In genomic region chr1:207892764-207893163, GRCh38 we compare ENCODE assay signal across 33 cellular contexts. TPM values are rescaled to one million over a fixed set of nuclear protein-coding genes. Genes with fewer than 3 reads are reported as not detected.
A peak's percentile ranks its signal among the peaks of the same experiment; 100 is the strongest.
DNase-seq lines count a peak whose midpoint lies in the region; ATAC-seq, FAIRE-seq and TF ChIP-seq lines count a peak whose summit lies in the region.
"Had no signal": no experiment of that assay in that cellular context is flagged by ENCODE, and none has a peak within 500 bp of the region (broad histone marks: within the 10 kb centered on the region; RNA-seq: fewer than 3 reads in every experiment).

No MANE protein-coding gene starts in this region.

- no peaks in the 10 kb centered on the region for H3K9me3 Mint-ChIP-seq in activated naive CD8-positive, alpha-beta T cell treated with anti-CD3 and anti-CD28 coated beads for 36 hours
- H3K9me3 Mint-ChIP-seq: dendritic cell treated with granulocyte-macrophage colony-stimulating factor and Interleukin-4, amounts not matched to agents 40 ng/mL and 50 ng/mL, for 4 days; mesothelial cell of epicardium; naive thymus-derived CD4-positive, alpha-beta T cell; type B pancreatic cell had no signal

- H2AFZ ChIP-seq in K562 (ENCODE audit: low read depth, low read length): peak overlapping the region; percentile 47; the same call in 1 of the 2 replicates

- H3K27ac ChIP-seq in K562 (ENCODE audit: extremely low read depth, low read depth, low read length): no peak overlapping the region
- H3K27ac ChIP-seq in subcutaneous abdominal adipose tissue (ENCODE audit: low read depth, low read length): peak overlapping the region; percentile 2
- peak overlapping the region in 1 of 4 donors; percentile 32 for H3K27ac ChIP-seq in tibial nerve

- FAIRE-seq in K562 (lab: Jason Lieb, UNC): no peak
- FAIRE-seq: GM12892, HepG2, kidney had no signal

- H3K4me1 ChIP-seq in K562 (replicated peaks in 1 of 2; ENCODE audit: control insufficient read depth in 2 of 2, insufficient read depth in 2 of 2, low read length in 2 of 2) (peaks cover 0 to 5% of the 10 kb centered on the region in 2 experiments; a peak in 1 of 5 replicates), subcutaneous abdominal adipose tissue (ENCODE audit: control insufficient read depth in 5 of 5, insufficient read depth in 5 of 5, low read length in 5 of 5) (peaks cover 35 to 89% (median 65%) of the 10 kb centered on the region in 5 donors), tibial nerve (peaks cover 0 to 59% (median 26%) of the 10 kb centered on the region in 4 donors)

- no peak overlapping the region for H3K4me3 Mint-ChIP-seq in activated naive CD8-positive, alpha-beta T cell treated with anti-CD3 and anti-CD28 coated beads for 36 hours
- H3K4me3 Mint-ChIP-seq: activated CD8-positive, alpha-beta memory T cell treated with anti-CD3 and anti-CD28 coated beads, Interleukin-2, amount 10 ng/mL, durations not matched to agents 7 days and 5 days; CD14-positive monocyte; dendritic cell treated with granulocyte-macrophage colony-stimulating factor and Interleukin-4, amounts not matched to agents 40 ng/mL and 50 ng/mL, for 4 days; mesothelial cell of epicardium; naive thymus-derived CD4-positive, alpha-beta T cell; T-helper 17 cell; type B pancreatic cell had no signal

- H3K27ac Mint-ChIP-seq in activated naive CD8-positive, alpha-beta T cell treated with anti-CD3 and anti-CD28 coated beads for 36 hours: no peak overlapping the region
- H3K27ac Mint-ChIP-seq: activated CD8-positive, alpha-beta memory T cell treated with anti-CD3 and anti-CD28 coated beads, Interleukin-2, amount 10 ng/mL, durations not matched to agents 7 days and 5 days; CD14-positive monocyte; dendritic cell treated with granulocyte-macrophage colony-stimulating factor and Interleukin-4, amounts not matched to agents 40 ng/mL and 50 ng/mL, for 4 days; mesothelial cell of epicardium; naive thymus-derived CD4-positive, alpha-beta T cell; progenitor cell of endocrine pancreas; T-helper 17 cell; type B pancreatic cell had no signal

- H3K9me1 ChIP-seq in K562 (ENCODE audit: control insufficient read depth, insufficient read depth, low read length): no peaks in the 10 kb centered on the region

- H3K9me3 ChIP-seq in K562 (replicated peaks; ENCODE audit: control insufficient read depth, insufficient read depth, low read depth, low read length): no peaks in the 10 kb centered on the region
- H3K9me3 ChIP-seq in subcutaneous abdominal adipose tissue (ENCODE audit: control insufficient read depth in 5 of 5, low read length in 5 of 5): no peaks in the 10 kb centered on the region
- no peaks in the 10 kb centered on the region for H3K9me3 ChIP-seq in tibial nerve
- H3K9me3 ChIP-seq: Caco-2 had no signal

- DNase-seq in NCI-H2107 treated with DMSO at 0.1 percent for 48 hours (lab: John Stamatoyannopoulos, UW; ENCODE audit: unreplicated experiment) (peak; percentile 59), NCI-H2107 (lab: John Stamatoyannopoulos, UW) (no peak), K562 (ENCODE audit: extremely low read depth in 1 of 4, low spot score in 3 of 4) (no peak), islet precursor cell (peak; percentile 18), tibial nerve (ENCODE audit: low spot score in 2 of 2) (no peak), KBM-7 (no peak)
- DNase-seq in activated naive CD8-positive, alpha-beta T cell treated with anti-CD3 and anti-CD28 coated beads for 36 hours: no peak
- DNase-seq: 8988T; activated CD8-positive, alpha-beta memory T cell treated with anti-CD3 and anti-CD28 coated beads, Interleukin-2, amount 10 ng/mL, durations not matched to agents 7 days and 5 days; activated gamma-delta T cell treated with Interleukin-2 at 50 U/mL for 16 hours; activated T-cell treated with anti-CD3 and anti-CD28 coated beads, Interleukin-2, amount 50 U/mL, for 48 hours; Caco-2; DMS53; Kasumi-1; kidney; naive thymus-derived CD4-positive, alpha-beta T cell; NCI-H146; NCI-H2171 treated with DMSO at 0.1 percent for 48 hours; NCI-H526; PC-3; Right ventricle myocardium superior; stimulated activated CD4-positive, alpha-beta T cell treated with anti-CD3 and anti-CD28 coated beads, Interleukin-4, amount 100 ng/mL, for 4 hours; T-helper 17 cell had no signal

- no peak overlapping the region for H3K4me3 ChIP-seq in K562
- H3K4me3 ChIP-seq in subcutaneous abdominal adipose tissue (ENCODE audit: low read depth in 1 of 5, low read length in 5 of 5): no peak overlapping the region
- H3K4me3 ChIP-seq in tibial nerve: no peak overlapping the region

- H3K36me3 ChIP-seq in K562 (ENCODE audit: control insufficient read depth, insufficient read depth, low read length): no peaks in the 10 kb centered on the region
- peaks cover 0 to 42% (median 18%) of the 10 kb centered on the region in 5 donors for H3K36me3 ChIP-seq in subcutaneous abdominal adipose tissue (ENCODE audit: control insufficient read depth in 5 of 5, insufficient read depth in 5 of 5, low read length in 5 of 5)
- no peaks in the 10 kb centered on the region for H3K36me3 ChIP-seq in tibial nerve

- no peak overlapping the region for H3K4me2 ChIP-seq in K562 (ENCODE audit: insufficient read depth, low read length)

- no peak for TF ChIP-seq RAD21 in K562 (CRISPR knock-in tag; conservative IDR thresholded peaks at IDR 0.05 in 1 of 2, IDR thresholded peaks at IDR 0.05 in 1 of 2)

- H3K4me1 Mint-ChIP-seq in activated naive CD8-positive, alpha-beta T cell treated with anti-CD3 and anti-CD28 coated beads for 36 hours: peaks cover 2% of the 10 kb centered on the region
- H3K4me1 Mint-ChIP-seq: activated CD8-positive, alpha-beta memory T cell treated with anti-CD3 and anti-CD28 coated beads, Interleukin-2, amount 10 ng/mL, durations not matched to agents 7 days and 5 days; mesothelial cell of epicardium had no signal

- TF ChIP-seq POLR2A in K562 (conservative IDR thresholded peaks at IDR 0.05) (no peak), tibial nerve (IDR thresholded peaks at IDR 0.05) (no peak)

- no peaks in the 10 kb centered on the region for H3K27me3 Mint-ChIP-seq in activated naive CD8-positive, alpha-beta T cell treated with anti-CD3 and anti-CD28 coated beads for 36 hours

- TF ChIP-seq CTCF in K562 (IDR thresholded peaks at IDR 0.05 in 2 of 3, conservative IDR thresholded peaks at IDR 0.05 in 1 of 3; ENCODE audit: insufficient read depth in 2 of 3, low read depth in 1 of 3, low read length in 3 of 3): no peak
- no peak for TF ChIP-seq CTCF in tibial nerve (IDR thresholded peaks at IDR 0.05)

- no TSS peak for BruUV-seq in K562 (replicated peaks; lab: Mats Ljungman, UMichigan)

- H3K27me3 ChIP-seq in K562 (ENCODE audit: control insufficient read depth in 2 of 2, insufficient read depth in 2 of 2, low read length in 2 of 2) (no peaks in the 10 kb centered on the region), subcutaneous abdominal adipose tissue (ENCODE audit: control insufficient read depth in 5 of 5, insufficient read depth in 4 of 5, low read length in 5 of 5) (no peaks in the 10 kb centered on the region), tibial nerve (no peaks in the 10 kb centered on the region)

- CTCF ChIA-PET in K562 (lab: Yijun Ruan, JAX; ENCODE audit: low intra/inter-chr PET ratio): interaction anchor here (0.7 kb wide), 1 partner anchor 15 kb away, joined by 3 read pairs; no protein-coding TSS in a partner anchor

- no peaks in the 10 kb centered on the region for H3K79me2 ChIP-seq in K562 (ENCODE audit: control insufficient read depth, insufficient read depth, low read length)

- POLR2A ChIA-PET in K562 (lab: Yijun Ruan, JAX): interaction anchor here (0.6 to 0.7 kb wide), 2 partner anchors 24 to 57 kb away, joined by 3 to 4 read pairs; no protein-coding TSS in a partner anchor

- no peak for ATAC-seq in K562
- ATAC-seq: activated CD8-positive, alpha-beta memory T cell treated with anti-CD3 and anti-CD28 coated beads, Interleukin-2, amount 10 ng/mL, durations not matched to agents 7 days and 5 days; HepG2; naive thymus-derived CD4-positive, alpha-beta T cell; PC-3; SK-N-SH treated with all-trans-retinoic acid at 6 μM for 48 hours; T-helper 17 cell had no signal

- 27% methylated on average over 5 of the region's 5 CpGs for WGBS in K562 (ENCODE audit: insufficient coverage, low coverage, missing lambda C conversion rate)
- 18 to 41% methylated on average over 5 of the region's 5 CpGs for WGBS in tibial nerve, 2 donors

- no peaks in the 10 kb centered on the region for H4K20me1 ChIP-seq in K562 (replicated peaks; ENCODE audit: control insufficient read depth, insufficient read depth, low read length)

- no peak for TF ChIP-seq EP300 in K562 (IDR thresholded peaks at IDR 0.05; ENCODE audit: low read length)
- no peak for TF ChIP-seq EP300 in tibial nerve (IDR thresholded peaks at IDR 0.05)

- in situ Hi-C loops in K562 (cut with MboI) (no loop called here), KBM-7 (cut with MboI; ENCODE audit: low pct_unique_long_range_greater_than_20kb, low sequenced_read_pairs) (no loop called here)

- H3K9ac ChIP-seq in K562 (ENCODE audit: insufficient read depth in 1 of 2, low read depth in 2 of 2, low read length in 2 of 2): no peak overlapping the region
- H3K9ac ChIP-seq in subcutaneous abdominal adipose tissue (ENCODE audit: low read length in 5 of 5): no peak overlapping the region

- no peaks in the 10 kb centered on the region for H3K36me3 Mint-ChIP-seq in activated naive CD8-positive, alpha-beta T cell treated with anti-CD3 and anti-CD28 coated beads for 36 hours
- H3K36me3 Mint-ChIP-seq: activated CD8-positive, alpha-beta memory T cell treated with anti-CD3 and anti-CD28 coated beads, Interleukin-2, amount 10 ng/mL, durations not matched to agents 7 days and 5 days; CD14-positive monocyte; mesothelial cell of epicardium; naive thymus-derived CD4-positive, alpha-beta T cell; type B pancreatic cell had no signal

- intact Hi-C loops in K562 (cut with micrococcal nuclease): no loop called here

RNA-seq across cellular contexts. Expression of gene CD34, which starts 18.2 kb away (rescaled TPM):
- total RNA-seq in K562 (2011; cell fraction: chromatin; rRNA removed; ENCODE audit: low replicate concordance): not detected in 2 replicates
- total RNA-seq in K562 (2011; cell fraction: nucleolus; rRNA removed): not detected in 2 replicates
- not detected in 2 replicates for total RNA-seq in K562 (2011; cell fraction: nucleoplasm; rRNA removed)
- not detected in 2 replicates for total RNA-seq in K562 (2014; rRNA removed)
- total RNA-seq in K562 (2014; rRNA removed; fragmentation: Illumina TruSeq; extraction: Trizol): not detected in 2 replicates
- total RNA-seq in K562 (2015; rRNA removed; fragmentation: Illumina TruSeq; extraction: Trizol): not detected in 2 replicates
- total RNA-seq in K562 (2021): 0.13 TPM in 1 of 2 replicates, not detected in the other
- 0.03 TPM in 1 of 2 replicates, not detected in the other for polyA plus RNA-seq in K562 (2011; rRNA removed)
- not detected in 2 replicates for polyA plus RNA-seq in K562 (2011; cell fraction: cytosol; rRNA removed)
- not detected in 2 replicates for polyA plus RNA-seq in K562 (2011; cell fraction: nucleus; rRNA removed)
- not detected in 2 replicates for polyA plus RNA-seq in K562 (2012)
- not detected in 2 replicates for polyA plus RNA-seq in K562 (2014; fragmentation: Illumina TruSeq; extraction: Trizol)
- polyA plus RNA-seq in K562 (2014; fragmentation: Nextera tagmentation; extraction: Ambion mirVana): not detected
- polyA plus RNA-seq in K562 (2014; rRNA removed): not detected in 2 replicates
- polyA minus RNA-seq in K562 (2011; rRNA and poly(A)+ RNA removed): 0.06 TPM in 1 of 2 replicates, not detected in the other
- not detected in 2 replicates for polyA minus RNA-seq in K562 (2011; cell fraction: cytosol; rRNA and poly(A)+ RNA removed)
- polyA minus RNA-seq in K562 (2011; cell fraction: nucleus; rRNA and poly(A)+ RNA removed): not detected in 2 replicates
- 10 to 100 TPM; 38.5 to 73.7 (median 55.3) TPM for total RNA-seq in tibial nerve
- under 1 TPM in 1 of 2 experiments, not detected in 1; 0.02 TPM for total RNA-seq in activated naive CD8-positive, alpha-beta T cell treated with anti-CD3 and anti-CD28 coated beads for 36 hours
- total RNA-seq: Caco-2, G401, HepG2, PC-3 had no signal
- polyA plus RNA-seq: CD14-positive monocyte; HepG2; naive thymus-derived CD4-positive, alpha-beta T cell had no signal

Comparison
In these comparisons a context has a peak if more than half of its experiments do, and no peak if none do; other contexts are left out.
1. DNase-seq: peak in NCI-H2107 treated with DMSO at 0.1 percent for 48 hours (single experiment) and islet precursor cell (single experiment); none in NCI-H2107 (single experiment), K562 (0 of 4), tibial nerve (0 of 2), KBM-7 (single experiment) and activated naive CD8-positive, alpha-beta T cell treated with anti-CD3 and anti-CD28 coated beads for 36 hours (single experiment).
2. RNA of gene CD34, which starts 18.2 kb away (total RNA-seq): 38.5 to 73.7 TPM in tibial nerve; 0.02 TPM in activated naive CD8-positive, alpha-beta T cell treated with anti-CD3 and anti-CD28 coated beads for 36 hours and 0.13 TPM in K562; every median in the first group is over 10 times any median in the second.